In the genomic region with DNA sequence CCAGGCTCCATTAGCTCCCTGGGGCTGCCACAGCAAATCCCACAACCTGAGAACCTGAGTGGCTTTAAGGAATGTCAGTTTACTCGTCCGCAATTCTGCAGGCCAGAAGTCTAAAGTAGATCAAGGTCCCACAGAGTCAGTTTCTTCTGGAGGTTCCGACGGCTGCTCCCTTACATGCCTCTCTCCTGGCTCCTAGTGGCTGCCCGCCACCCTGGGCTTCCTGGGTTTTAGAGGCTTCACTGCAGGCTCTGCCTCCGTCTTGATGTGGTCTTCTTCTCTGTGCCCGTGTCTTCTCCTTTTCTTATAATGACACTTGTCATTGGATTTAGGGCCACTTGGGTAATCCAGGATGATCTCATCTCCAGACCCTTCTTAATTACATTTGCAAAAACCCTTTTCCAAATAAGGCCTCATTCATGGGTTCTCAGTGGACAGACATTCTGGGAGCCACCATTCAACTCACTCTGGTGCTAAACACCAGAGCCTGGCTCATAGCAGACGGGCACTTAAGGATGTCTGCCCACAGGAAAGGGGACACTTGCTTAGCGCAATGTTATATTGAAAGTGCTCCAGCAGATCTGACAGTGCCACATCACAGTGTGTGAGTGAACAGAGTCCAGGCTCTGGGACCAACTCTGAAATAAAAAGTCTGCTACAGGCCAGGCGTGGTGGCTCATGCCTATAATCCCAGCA, we compare ENCODE assay signal across 1 cellular context.
TF ChIP-seq lines count a peak whose summit lies in the region.

No MANE protein-coding gene starts in this region.

TF ChIP-seq in GM23338, 12 proteins besides CTCF, POLR2A, EP300 and RAD21:
- TF ChIP-seq REST (IDR thresholded peaks at IDR 0.05; ENCODE audit: unreplicated experiment) (no peak), ZNF331 (CRISPR knock-in tag; IDR thresholded peaks at IDR 0.05; ENCODE audit: low read depth) (no peak), ZNF114 (CRISPR knock-in tag; IDR thresholded peaks at IDR 0.05) (no peak), POLR2AphosphoS5 (IDR thresholded peaks at IDR 0.05; ENCODE audit: low read depth) (no peak), STAT1 (IDR thresholded peaks at IDR 0.05; ENCODE audit: unreplicated experiment) (no peak), JUNB (IDR thresholded peaks at IDR 0.05; ENCODE audit: unreplicated experiment) (no peak), EZH2phosphoT487 (IDR thresholded peaks at IDR 0.05; ENCODE audit: unreplicated experiment) (no peak), NANOG (IDR thresholded peaks at IDR 0.05; ENCODE audit: borderline replicate concordance) (no peak), CREB1 (CRISPR knock-in tag; IDR thresholded peaks at IDR 0.05; ENCODE audit: low read depth) (no peak), ETS1 (IDR thresholded peaks at IDR 0.05) (no peak), EZH2 (IDR thresholded peaks at IDR 0.05; ENCODE audit: low read depth, unreplicated experiment) (no peak)
- TF ChIP-seq, protein P1, sequence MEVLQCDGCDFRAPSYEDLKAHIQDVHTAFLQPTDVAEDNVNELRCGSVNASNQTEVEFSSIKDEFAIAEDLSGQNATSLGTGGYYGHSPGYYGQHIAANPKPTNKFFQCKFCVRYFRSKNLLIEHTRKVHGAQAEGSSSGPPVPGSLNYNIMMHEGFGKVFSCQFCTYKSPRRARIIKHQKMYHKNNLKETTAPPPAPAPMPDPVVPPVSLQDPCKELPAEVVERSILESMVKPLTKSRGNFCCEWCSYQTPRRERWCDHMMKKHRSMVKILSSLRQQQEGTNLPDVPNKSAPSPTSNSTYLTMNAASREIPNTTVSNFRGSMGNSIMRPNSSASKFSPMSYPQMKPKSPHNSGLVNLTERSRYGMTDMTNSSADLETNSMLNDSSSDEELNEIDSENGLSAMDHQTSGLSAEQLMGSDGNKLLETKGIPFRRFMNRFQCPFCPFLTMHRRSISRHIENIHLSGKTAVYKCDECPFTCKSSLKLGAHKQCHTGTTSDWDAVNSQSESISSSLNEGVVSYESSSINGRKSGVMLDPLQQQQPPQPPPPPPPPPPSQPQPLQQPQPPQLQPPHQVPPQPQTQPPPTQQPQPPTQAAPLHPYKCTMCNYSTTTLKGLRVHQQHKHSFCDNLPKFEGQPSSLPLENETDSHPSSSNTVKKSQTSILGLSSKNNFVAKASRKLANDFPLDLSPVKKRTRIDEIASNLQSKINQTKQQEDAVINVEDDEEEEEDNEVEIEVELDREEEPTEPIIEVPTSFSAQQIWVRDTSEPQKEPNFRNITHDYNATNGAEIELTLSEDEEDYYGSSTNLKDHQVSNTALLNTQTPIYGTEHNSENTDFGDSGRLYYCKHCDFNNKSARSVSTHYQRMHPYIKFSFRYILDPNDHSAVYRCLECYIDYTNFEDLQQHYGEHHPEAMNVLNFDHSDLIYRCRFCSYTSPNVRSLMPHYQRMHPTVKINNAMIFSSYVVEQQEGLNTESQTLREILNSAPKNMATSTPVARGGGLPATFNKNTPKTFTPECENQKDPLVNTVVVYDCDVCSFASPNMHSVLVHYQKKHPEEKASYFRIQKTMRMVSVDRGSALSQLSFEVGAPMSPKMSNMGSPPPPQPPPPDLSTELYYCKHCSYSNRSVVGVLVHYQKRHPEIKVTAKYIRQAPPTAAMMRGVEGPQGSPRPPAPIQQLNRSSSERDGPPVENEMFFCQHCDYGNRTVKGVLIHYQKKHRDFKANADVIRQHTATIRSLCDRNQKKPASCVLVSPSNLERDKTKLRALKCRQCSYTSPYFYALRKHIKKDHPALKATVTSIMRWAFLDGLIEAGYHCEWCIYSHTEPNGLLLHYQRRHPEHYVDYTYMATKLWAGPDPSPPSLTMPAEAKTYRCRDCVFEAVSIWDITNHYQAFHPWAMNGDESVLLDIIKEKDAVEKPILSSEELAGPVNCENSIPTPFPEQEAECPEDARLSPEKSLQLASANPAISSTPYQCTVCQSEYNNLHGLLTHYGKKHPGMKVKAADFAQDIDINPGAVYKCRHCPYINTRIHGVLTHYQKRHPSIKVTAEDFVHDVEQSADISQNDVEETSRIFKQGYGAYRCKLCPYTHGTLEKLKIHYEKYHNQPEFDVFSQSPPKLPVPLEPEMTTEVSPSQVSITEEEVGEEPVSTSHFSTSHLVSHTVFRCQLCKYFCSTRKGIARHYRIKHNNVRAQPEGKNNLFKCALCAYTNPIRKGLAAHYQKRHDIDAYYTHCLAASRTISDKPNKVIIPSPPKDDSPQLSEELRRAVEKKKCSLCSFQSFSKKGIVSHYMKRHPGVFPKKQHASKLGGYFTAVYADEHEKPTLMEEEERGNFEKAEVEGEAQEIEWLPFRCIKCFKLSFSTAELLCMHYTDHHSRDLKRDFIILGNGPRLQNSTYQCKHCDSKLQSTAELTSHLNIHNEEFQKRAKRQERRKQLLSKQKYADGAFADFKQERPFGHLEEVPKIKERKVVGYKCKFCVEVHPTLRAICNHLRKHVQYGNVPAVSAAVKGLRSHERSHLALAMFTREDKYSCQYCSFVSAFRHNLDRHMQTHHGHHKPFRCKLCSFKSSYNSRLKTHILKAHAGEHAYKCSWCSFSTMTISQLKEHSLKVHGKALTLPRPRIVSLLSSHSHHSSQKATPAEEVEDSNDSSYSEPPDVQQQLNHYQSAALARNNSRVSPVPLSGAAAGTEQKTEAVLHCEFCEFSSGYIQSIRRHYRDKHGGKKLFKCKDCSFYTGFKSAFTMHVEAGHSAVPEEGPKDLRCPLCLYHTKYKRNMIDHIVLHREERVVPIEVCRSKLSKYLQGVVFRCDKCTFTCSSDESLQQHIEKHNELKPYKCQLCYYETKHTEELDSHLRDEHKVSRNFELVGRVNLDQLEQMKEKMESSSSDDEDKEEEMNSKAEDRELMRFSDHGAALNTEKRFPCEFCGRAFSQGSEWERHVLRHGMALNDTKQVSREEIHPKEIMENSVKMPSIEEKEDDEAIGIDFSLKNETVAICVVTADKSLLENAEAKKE (CRISPR knock-in tag; IDR thresholded peaks at IDR 0.05): no peak
